Comparison of ENCODE assay signal across 7 cellular contexts in genomic region chr12:56879240-56880133, GRCh38. TPM values are rescaled to one million over a fixed set of nuclear protein-coding genes. Genes with fewer than 3 reads are reported as not detected.
"Had no signal": no experiment of that assay in that cellular context is flagged by ENCODE, and none has a peak within 500 bp of the region (broad histone marks: within the 10 kb centered on the region; RNA-seq: fewer than 3 reads in every experiment).

No MANE protein-coding gene starts in this region.

RNA-seq across cellular contexts. Expression of gene SDR9C7, which starts 54.7 kb away (rescaled TPM):
- total RNA-seq: NCI-H460, OCI-LY7, PC-9, Peyer's patch, Right ventricle myocardium superior, SJSA1 had no signal
- polyA plus RNA-seq: SK-N-SH had no signal
